Comparison of ENCODE assay signal across 8 cellular contexts in the genomic region with DNA sequence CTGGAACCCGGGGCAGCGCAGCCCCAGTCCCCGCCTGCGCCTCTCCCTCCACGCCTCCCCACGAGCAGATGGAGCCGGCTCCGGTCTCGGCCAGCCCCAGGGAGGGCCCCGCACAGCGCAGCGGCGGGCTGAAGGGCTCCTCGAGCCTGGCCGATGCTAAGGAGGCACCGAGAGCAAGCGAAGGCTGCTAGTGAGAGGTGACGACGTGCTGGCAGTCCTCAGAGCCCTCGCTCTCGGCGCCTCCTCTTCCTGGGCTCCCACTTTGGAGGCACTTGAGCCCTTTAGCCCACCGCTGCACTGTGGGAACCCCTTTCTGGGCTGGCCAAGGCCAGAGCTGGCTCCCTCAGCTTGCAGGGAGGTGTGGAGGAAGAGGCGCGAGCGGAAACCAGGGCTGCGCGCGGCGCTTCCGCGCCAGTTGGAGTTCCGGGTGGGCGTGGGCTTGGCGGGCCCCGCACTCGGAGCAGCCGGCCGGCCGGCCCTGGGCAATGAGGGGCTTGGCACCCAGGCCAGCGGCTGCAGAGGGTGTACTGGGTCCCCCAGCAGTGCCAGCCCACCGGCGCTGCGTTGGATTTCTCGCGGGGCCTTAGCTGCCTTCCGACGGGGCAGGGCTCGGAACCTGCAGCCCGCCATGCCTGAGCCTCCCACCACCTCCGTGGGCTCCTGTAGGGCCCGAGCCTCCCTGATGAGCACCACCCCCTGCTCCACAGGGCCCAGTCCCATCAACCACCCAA. TPM values are rescaled to one million over a fixed set of nuclear protein-coding genes. Genes with fewer than 3 reads are reported as not detected.
A peak's percentile ranks its signal among the peaks of the same experiment; 100 is the strongest.
DNase-seq lines count a peak whose midpoint lies in the region; ATAC-seq and TF ChIP-seq lines count a peak whose summit lies in the region.

No MANE protein-coding gene starts in this region.

- H3K27ac ChIP-seq in AG04450 (ENCODE audit: low read depth, low read length) = peak overlapping the region; percentile 42
- peak overlapping the region; percentile 9 to 70 (median 33) for H3K27ac ChIP-seq in right lobe of liver

- BruUV-seq in MCF 10A (replicated peaks; lab: Mats Ljungman, UMichigan) = no TSS peak

- CTCF ChIA-PET in AG04450 (lab: Charles Lee) (interaction anchor here (0.9 to 1.4 kb wide), 5 partner anchors 25 to 242 kb away, joined by 3 to 5 read pairs (median 3); partner anchors contain the start of gene PAK1IP1), MCF 10A (lab: Yijun Ruan, JAX) (interaction anchor here (0.6 to 3.2 kb wide), 9 partner anchors 10 to 286 kb away, joined by 3 to 17 read pairs (median 3); partner anchors contain the start of gene TMEM14B)

- H3K4me3 Mint-ChIP-seq in MCF 10A (ENCODE audit: unreplicated experiment) = peak overlapping the region; percentile 96

- peaks cover 0 to 13% (median 0%) of the 10 kb centered on the region in 4 donors for H3K4me1 ChIP-seq in right lobe of liver

- no peaks in the 10 kb centered on the region for H3K9me3 Mint-ChIP-seq in MCF 10A (ENCODE audit: unreplicated experiment)

- H3K27me3 ChIP-seq in AG04450 (ENCODE audit: control insufficient read depth, insufficient read depth, low read length) = no peaks in the 10 kb centered on the region
- no peaks in the 10 kb centered on the region for H3K27me3 ChIP-seq in right lobe of liver

- DNase-seq in AG04450 (ENCODE audit: low read depth, low spot score) = no peak
- DNase-seq in T-helper 22 cell (ENCODE audit: low read depth) = peak; percentile 39
- peak; percentile 30 for DNase-seq in MCF 10A (ENCODE audit: unreplicated experiment)
- DNase-seq in right lobe of liver = peak; percentile 38 to 77 (median 57)
- DNase-seq in stimulated activated CD8-positive, alpha-beta memory T cell treated with anti-CD3 and anti-CD28 coated beads, Interleukin-7, amount 100 ng/mL, for 1 hour (ENCODE audit: low read depth in 2 of 2) = peak; percentile 22 to 49
- DNase-seq in midbrain (lab: John Stamatoyannopoulos, UW) = no peak
- DNase-seq in NCI-H82 treated with DMSO at 0.1 percent for 48 hours (lab: John Stamatoyannopoulos, UW; ENCODE audit: unreplicated experiment) = no peak

- ATAC-seq in HG02610 (IDR thresholded peaks at IDR 0.05; ENCODE audit: unreplicated experiment) = peak; percentile 33
- ATAC-seq in right lobe of liver = peak in 1 of 4 donors; percentile 9

- H3K4me1 Mint-ChIP-seq in MCF 10A (ENCODE audit: insufficient read depth, unreplicated experiment) = peaks cover 21% of the 10 kb centered on the region

- intact Hi-C loops in MCF 10A (cut with micrococcal nuclease) = loop anchor here (5.0 kb wide), 1 partner anchor 82 kb away; no protein-coding TSS in a partner anchor
- intact Hi-C loops in right lobe of liver (cut with DNase I) = no loop called here

- no CpG with 5 or more reads among the region's 52 CpGs for WGBS in right lobe of liver (ENCODE audit: insufficient coverage, low coverage, low lambda C conversion rate, missing lambda C conversion rate)

- H3K4me3 ChIP-seq in AG04450 (ENCODE audit: low read depth, low read length) (peak overlapping the region; percentile 63), right lobe of liver (peak overlapping the region; percentile 44 to 75 (median 47))

- H3K27me3 Mint-ChIP-seq in MCF 10A (ENCODE audit: insufficient read depth, unreplicated experiment) = no peaks in the 10 kb centered on the region

- POLR2A ChIA-PET in AG04450 (lab: Yijun Ruan, JAX) = interaction anchor here (0.7 to 1.5 kb wide), 3 partner anchors 10 to 75 kb away, joined by 3 read pairs; partner anchors contain the start of genes C6orf52 and PAK1IP1
- POLR2A ChIA-PET in MCF 10A (lab: Yijun Ruan, JAX) = interaction anchor here (1.2 to 7.6 kb wide), 6 partner anchors 9 to 80 kb away, joined by 3 to 185 read pairs (median 12); partner anchors contain the start of genes C6orf52, PAK1IP1 and TMEM14B

- no peaks in the 10 kb centered on the region for H3K36me3 ChIP-seq in right lobe of liver

- peak overlapping the region; percentile 16 for H3K27ac Mint-ChIP-seq in MCF 10A (ENCODE audit: low read depth, unreplicated experiment)

- H3K36me3 Mint-ChIP-seq in MCF 10A (ENCODE audit: insufficient read depth, unreplicated experiment) = no peaks in the 10 kb centered on the region

- H3K9me3 ChIP-seq in AG04450 (ENCODE audit: control insufficient read depth, insufficient read depth, low read length) = peaks cover 10% of the 10 kb centered on the region
- H3K9me3 ChIP-seq in right lobe of liver = no peaks in the 10 kb centered on the region

- peak; percentile 35 for TF ChIP-seq POLR2A in right lobe of liver (IDR thresholded peaks at IDR 0.05)

- TF ChIP-seq CTCF in AG04450 (IDR thresholded peaks at IDR 0.05; ENCODE audit: low read depth, low read length) = no peak
- TF ChIP-seq CTCF in MCF 10A (IDR thresholded peaks at IDR 0.05; ENCODE audit: unreplicated experiment) = no peak
- TF ChIP-seq CTCF in right lobe of liver (IDR thresholded peaks at IDR 0.05) = no peak

RNA-seq across cellular contexts. Expression of gene TMEM14C, which starts 2.5 kb away (rescaled TPM):
- polyA plus RNA-seq in AG04450 (2011; rRNA removed) = 284 and 385 TPM in 2 replicates
- polyA minus RNA-seq in AG04450 (2011; rRNA and poly(A)+ RNA removed) = 91.9 and 92.2 TPM in 2 replicates
- total RNA-seq in MCF 10A (2022) = 159 and 160 TPM in 2 replicates
- 10 to 100 TPM; 45.6 to 72.1 (median 54.0) TPM for total RNA-seq in right lobe of liver

RNA-seq across cellular contexts. Expression of gene PAK1IP1, which starts 25.6 kb away (rescaled TPM):
- polyA plus RNA-seq in AG04450 (2011; rRNA removed) = 18.7 and 24.2 TPM in 2 replicates
- polyA minus RNA-seq in AG04450 (2011; rRNA and poly(A)+ RNA removed) = 6.9 and 9.8 TPM in 2 replicates
- 27.0 and 38.1 TPM in 2 replicates for total RNA-seq in MCF 10A (2022)
- total RNA-seq in right lobe of liver = 1 to 10 TPM; 3.4 to 9.1 (median 6.5) TPM

RNA-seq across cellular contexts. Expression of gene C6orf52, which starts 26.0 kb away (rescaled TPM):
- polyA plus RNA-seq in AG04450 (2011; rRNA removed) = 0.63 and 0.74 TPM in 2 replicates
- not detected in 2 replicates for polyA minus RNA-seq in AG04450 (2011; rRNA and poly(A)+ RNA removed)
- total RNA-seq in MCF 10A (2022) = 5.0 and 6.5 TPM in 2 replicates
- total RNA-seq in right lobe of liver = 1 to 10 TPM in 1 of 6 experiments, under 1 TPM in 1, not detected in 4; 0.75 to 1.2 TPM

RNA-seq across cellular contexts. Expression of gene TMEM14B, which starts 27.2 kb away (rescaled TPM):
- polyA plus RNA-seq in AG04450 (2011; rRNA removed) = 104 and 148 TPM in 2 replicates
- polyA minus RNA-seq in AG04450 (2011; rRNA and poly(A)+ RNA removed) = 30.5 and 34.9 TPM in 2 replicates
- total RNA-seq in MCF 10A (2022) (122 and 143 TPM in 2 replicates), right lobe of liver (10 to 100 TPM; 32.6 to 49.8 (median 43.5) TPM)

Comparison
In these comparisons a context has a peak if more than half of its experiments do, and no peak if none do; other contexts are left out.
1. DNase-seq: peak in T-helper 22 cell (single experiment), MCF 10A (single experiment), right lobe of liver (3 of 3) and stimulated activated CD8-positive, alpha-beta memory T cell treated with anti-CD3 and anti-CD28 coated beads, Interleukin-7, amount 100 ng/mL, for 1 hour (2 of 2); none in AG04450 (single experiment), midbrain (single experiment) and NCI-H82 treated with DMSO at 0.1 percent for 48 hours (single experiment).